Comparison of ENCODE assay signal across 12 cellular contexts in the genomic region with DNA sequence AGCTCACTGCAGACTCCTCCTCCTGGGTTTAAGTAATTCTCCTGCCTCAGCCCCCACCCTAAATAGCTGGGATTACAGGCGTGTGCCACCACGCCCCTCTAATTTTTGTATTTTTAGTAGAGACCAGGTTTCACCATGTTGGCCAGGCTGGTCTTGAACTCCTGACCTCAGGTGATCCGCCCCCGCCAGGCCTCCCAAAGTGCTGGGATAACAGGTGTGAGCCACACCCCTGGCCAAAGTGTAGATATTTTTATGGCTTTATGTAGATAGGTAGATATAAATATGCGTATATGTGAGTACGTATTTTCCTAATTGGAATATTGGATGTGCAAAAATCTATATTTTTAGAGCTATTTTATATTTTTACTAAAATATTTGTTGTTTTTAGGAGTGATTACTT. TPM values are rescaled to one million over a fixed set of nuclear protein-coding genes. Genes with fewer than 3 reads are reported as not detected.
DNase-seq lines count a peak whose midpoint lies in the region; ATAC-seq and TF ChIP-seq lines count a peak whose summit lies in the region.
"Had no signal": no experiment of that assay in that cellular context is flagged by ENCODE, and none has a peak within 500 bp of the region (broad histone marks: within the 10 kb centered on the region; RNA-seq: fewer than 3 reads in every experiment).

No MANE protein-coding gene starts in this region.

- peak; percentile 78 for ATAC-seq in mucosa of descending colon
- ATAC-seq: CD8-positive, alpha-beta T cell had no signal

- peak overlapping the region; percentile 86 for H3K27ac ChIP-seq in HUES48 (ENCODE audit: low read depth, low read length)
- no peak overlapping the region for H3K27ac ChIP-seq in colonic mucosa
- H3K27ac ChIP-seq: BLaER1 treated with 17β-estradiol and CSF1 and Interleukin-3, amounts not matched to agents 10 nM and 100 nM had no signal

- intact Hi-C loops in colonic mucosa (cut with DNase I) (loop anchor here (2.0 kb wide), 1 partner anchor 131 kb away; no protein-coding TSS in a partner anchor), mucosa of descending colon (cut with DNase I, micrococcal nuclease) (no loop called here)

- H3K9me3 ChIP-seq in HUES48 (ENCODE audit: control insufficient read depth, insufficient read depth, low read length) (no peaks in the 10 kb centered on the region), colonic mucosa (no peaks in the 10 kb centered on the region), mucosa of descending colon (no peaks in the 10 kb centered on the region)
- H3K9me3 ChIP-seq: BLaER1 treated with 17β-estradiol and CSF1 and Interleukin-3, amounts not matched to agents 10 nM and 100 nM had no signal

- DNase-seq in colonic mucosa (peak; percentile 45), mucosa of descending colon (peak in 2 of 3 donors; percentile 53 to 54), RKO (ENCODE audit: low spot score) (no peak), NCI-H1436 (lab: John Stamatoyannopoulos, UW) (no peak), NCI-H1930 (lab: John Stamatoyannopoulos, UW) (no peak)
- DNase-seq: Calu3; CD8-positive, alpha-beta T cell; DMS79 treated with DMSO at 0.1 percent for 48 hours; GF-D8; HCEC 1CT had no signal

- no peak for TF ChIP-seq CTCF in colonic mucosa (IDR thresholded peaks at IDR 0.05)
- no peak for TF ChIP-seq CTCF in mucosa of descending colon (IDR thresholded peaks at IDR 0.05)

- H3K4me1 ChIP-seq in HUES48 (ENCODE audit: control insufficient read depth, insufficient read depth, low read length) (peaks cover 24% of the 10 kb centered on the region), colonic mucosa (no peaks in the 10 kb centered on the region), mucosa of descending colon (ENCODE audit: low read depth) (no peaks in the 10 kb centered on the region)

- H3K27me3 ChIP-seq in HUES48 (ENCODE audit: control insufficient read depth, insufficient read depth, low read length) (no peaks in the 10 kb centered on the region), colonic mucosa (no peaks in the 10 kb centered on the region)
- H3K27me3 ChIP-seq: BLaER1 treated with 17β-estradiol and CSF1 and Interleukin-3, amounts not matched to agents 10 nM and 100 nM had no signal

- H3K36me3 ChIP-seq in HUES48 (ENCODE audit: control insufficient read depth, insufficient read depth, low read length) (peaks cover 79% of the 10 kb centered on the region), colonic mucosa (peaks cover 34% of the 10 kb centered on the region), mucosa of descending colon (ENCODE audit: low read depth) (peaks cover 15% of the 10 kb centered on the region)

- H3K4me3 ChIP-seq in HUES48 (ENCODE audit: low read depth, low read length) (no peak overlapping the region), colonic mucosa (no peak overlapping the region), mucosa of descending colon (no peak overlapping the region)
- H3K4me3 ChIP-seq: BLaER1 treated with 17β-estradiol and CSF1 and Interleukin-3, amounts not matched to agents 10 nM and 100 nM had no signal

- no peak overlapping the region for H3K9ac ChIP-seq in HUES48 (ENCODE audit: low read depth, low read length)
- no peak overlapping the region for H3K9ac ChIP-seq in colonic mucosa (ENCODE audit: low read depth in 2 of 2, low read length in 2 of 2)
- H3K9ac ChIP-seq: BLaER1 treated with 17β-estradiol and CSF1 and Interleukin-3, amounts not matched to agents 10 nM and 100 nM had no signal

RNA-seq across cellular contexts. Expression of a gene that starts 9.4 kb away (rescaled TPM):
- total RNA-seq in colonic mucosa (10 to 100 TPM; 57.0 to 62.4 TPM), mucosa of descending colon (10 to 100 TPM; 48.0 to 70.8 (median 54.9) TPM)

RNA-seq across cellular contexts. Expression of a gene that starts 48.0 kb away (rescaled TPM):
- total RNA-seq in colonic mucosa (1 to 10 TPM; 5.1 to 6.0 TPM), mucosa of descending colon (10 to 100 TPM in 2 of 3 donors, 1 to 10 TPM in 1; 9.5 to 26.3 (median 18.2) TPM)

Comparison
In these comparisons a context has a peak if more than half of its experiments do, and no peak if none do; other contexts are left out.
1. DNase-seq: peak in colonic mucosa (single experiment) and mucosa of descending colon (2 of 3); none in RKO (single experiment), NCI-H1436 (single experiment) and NCI-H1930 (0 of 2).